Comparison of ENCODE assay signal across 15 cellular contexts in the genomic region with DNA sequence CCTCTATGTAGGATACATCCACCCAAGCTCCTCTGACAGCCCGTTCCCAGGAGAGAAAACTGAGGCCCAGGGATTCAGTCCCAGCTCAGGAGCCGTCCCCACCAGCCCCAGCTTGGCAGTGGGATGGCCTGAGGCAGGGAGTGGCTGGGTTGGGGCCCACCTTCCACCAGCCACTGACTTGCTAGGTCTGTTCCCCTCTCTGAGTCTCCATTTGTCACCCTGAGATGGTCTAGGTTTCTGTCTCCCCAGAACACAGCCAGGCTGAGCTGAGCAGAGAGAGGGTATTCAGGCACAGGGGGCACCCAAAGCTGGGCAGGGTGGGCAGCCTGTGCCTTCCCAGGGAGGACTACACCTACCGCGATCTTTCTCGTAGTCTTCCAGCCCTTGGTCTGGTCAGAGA.
"Had no signal": no experiment of that assay in that cellular context is flagged by ENCODE, and none has a peak within 500 bp of the region (broad histone marks: within the 10 kb centered on the region; RNA-seq: fewer than 3 reads in every experiment).

No MANE protein-coding gene starts in this region.

- H3K4me3 ChIP-seq: thyroid gland, vagina had no signal

- H3K27me3 ChIP-seq: foreskin keratinocyte, thyroid gland, vagina had no signal

- H3K36me3 ChIP-seq: thyroid gland, vagina had no signal

- H3K9me3 ChIP-seq: thyroid gland, vagina had no signal

- ATAC-seq: activated T-cell treated with anti-CD3 and anti-CD28 coated beads, Interleukin-2, amount 50 U/mL, for 4 hours; foreskin keratinocyte; stimulated activated effector memory CD8-positive, alpha-beta T cell treated with anti-CD3 and anti-CD28 coated beads, Interleukin-12 subunit alpha, Interleukin-12 subunit beta, amount 100 ng/mL, for 72 hours had no signal

- H3K27ac ChIP-seq: foreskin keratinocyte, thyroid gland, vagina had no signal

- DNase-seq: activated CD4-positive, alpha-beta T cell treated with anti-CD3 and anti-CD28 coated beads for 1 hour; activated CD4-positive, alpha-beta T cell treated with anti-CD3 and anti-CD28 coated beads, Interleukin-2, amount 50 U/mL, for 4 hours; activated gamma-delta T cell; activated naive CD8-positive, alpha-beta T cell treated with anti-CD3 and anti-CD28 coated beads for 36 hours; activated T-cell treated with anti-CD3 and anti-CD28 coated beads, Interleukin-2, amount 50 U/mL, for 4 hours; amygdala; effector CD8-positive, alpha-beta T cell; foreskin keratinocyte; glutamatergic neuron; hypothalamus; mesendoderm; T-helper 1 cell; thyroid gland had no signal

- H3K4me1 ChIP-seq: foreskin keratinocyte, thyroid gland, vagina had no signal
